In genomic region chr5:68426609-68427008, GRCh38 we compare ENCODE assay signal across 23 cellular contexts.
"Had no signal": no experiment of that assay in that cellular context is flagged by ENCODE, and none has a peak within 500 bp of the region (broad histone marks: within the 10 kb centered on the region; RNA-seq: fewer than 3 reads in every experiment).

No MANE protein-coding gene starts in this region.

- H3K4me3 Mint-ChIP-seq: activated CD4-positive, alpha-beta memory T cell treated with anti-CD3 and anti-CD28 coated beads, Interleukin-2, amount 10 ng/mL, durations not matched to agents 7 days and 5 days; activated CD4-positive, alpha-beta T cell treated with anti-CD3 and anti-CD28 coated beads, Interleukin-2, amount 10 ng/mL, durations not matched to agents 7 days and 5 days; activated T-cell treated with anti-CD3 and anti-CD28 coated beads, Interleukin-2, amount 50 U/mL, for 4 hours; natural killer cell treated with Interleukin-12 subunit alpha and Interleukin-12 subunit beta and Interleukin-15 and Interleukin-18, amount 100 ng/mL, for 72 hours; WTC11 had no signal

- H3K9me3 Mint-ChIP-seq: activated CD4-positive, alpha-beta T cell treated with anti-CD3 and anti-CD28 coated beads, Interleukin-2, amount 10 ng/mL, durations not matched to agents 7 days and 5 days; activated naive CD4-positive, alpha-beta T cell treated with anti-CD3 and anti-CD28 coated beads, Interleukin-2, amount 50 U/mL, for 72 hours; activated T-cell treated with anti-CD3 and anti-CD28 coated beads, Interleukin-2, amount 50 U/mL, for 4 hours; natural killer cell treated with Interleukin-12 subunit alpha and Interleukin-12 subunit beta and Interleukin-15 and Interleukin-18, amount 100 ng/mL, for 72 hours had no signal

- H3K4me3 ChIP-seq: esophagus muscularis mucosa, heart right ventricle, left lung, lung, tibial nerve had no signal

- H3K27ac ChIP-seq: esophagus muscularis mucosa, heart right ventricle, left lung, tibial nerve had no signal

- ATAC-seq: activated naive CD4-positive, alpha-beta T cell treated with anti-CD3 and anti-CD28 coated beads, Interleukin-2, amount 50 U/mL, for 72 hours; activated T-cell treated with anti-CD3 and anti-CD28 coated beads, Interleukin-2, amount 50 U/mL, for 4 hours; heart right ventricle; left lung; natural killer cell treated with Interleukin-12 subunit alpha and Interleukin-12 subunit beta and Interleukin-15 and Interleukin-18, amount 100 ng/mL, for 72 hours; right cardiac atrium; WTC11 had no signal

- H3K36me3 ChIP-seq: esophagus muscularis mucosa, heart right ventricle, left lung, tibial nerve had no signal

- DNase-seq: activated CD4-positive, alpha-beta memory T cell treated with anti-CD3 and anti-CD28 coated beads, Interleukin-2, amount 10 ng/mL, durations not matched to agents 7 days and 5 days; activated CD4-positive, alpha-beta T cell treated with anti-CD3 and anti-CD28 coated beads for 1 hour; activated CD4-positive, alpha-beta T cell treated with anti-CD3 and anti-CD28 coated beads, Interleukin-2, amount 10 ng/mL, durations not matched to agents 7 days and 5 days; activated CD8-positive, alpha-beta memory T cell treated with anti-CD3 and anti-CD28 coated beads, Interleukin-2, amount 50 U/mL, for 48 hours; activated naive CD4-positive, alpha-beta T cell; activated T-cell treated with anti-CD3 and anti-CD28 coated beads, Interleukin-2, amount 50 U/mL, for 4 hours; anterior cingulate cortex; dermis blood vessel endothelial cell; effector CD4-positive, alpha-beta T cell; foreskin melanocyte; heart right ventricle; left lung; mesendoderm; right cardiac atrium; stimulated activated CD4-positive, alpha-beta T cell treated with anti-CD3 and anti-CD28 coated beads, Interleukin-15, amount 100 ng/mL, for 24 hours; stimulated activated CD4-positive, alpha-beta T cell treated with anti-CD3 and anti-CD28 coated beads, Interleukin-2, amount 100 ng/mL, for 24 hours; stimulated activated naive CD4-positive, alpha-beta T cell treated with Interleukin-2 at 50 U/mL for 16 hours had no signal

- H3K36me3 Mint-ChIP-seq: activated naive CD4-positive, alpha-beta T cell treated with anti-CD3 and anti-CD28 coated beads, Interleukin-2, amount 50 U/mL, for 72 hours; natural killer cell treated with Interleukin-12 subunit alpha and Interleukin-12 subunit beta and Interleukin-15 and Interleukin-18, amount 100 ng/mL, for 72 hours; WTC11 had no signal

- H3K27me3 Mint-ChIP-seq: natural killer cell treated with Interleukin-12 subunit alpha and Interleukin-12 subunit beta and Interleukin-15 and Interleukin-18, amount 100 ng/mL, for 72 hours had no signal

- H3K27ac Mint-ChIP-seq: activated CD4-positive, alpha-beta memory T cell treated with anti-CD3 and anti-CD28 coated beads, Interleukin-2, amount 10 ng/mL, durations not matched to agents 7 days and 5 days; activated naive CD4-positive, alpha-beta T cell treated with anti-CD3 and anti-CD28 coated beads, Interleukin-2, amount 50 U/mL, for 72 hours; WTC11 had no signal

- H3K9me3 ChIP-seq: esophagus muscularis mucosa, heart right ventricle, left lung, tibial nerve had no signal

- H3K27me3 ChIP-seq: esophagus muscularis mucosa, heart right ventricle, left lung, tibial nerve had no signal
